In the genomic region with DNA sequence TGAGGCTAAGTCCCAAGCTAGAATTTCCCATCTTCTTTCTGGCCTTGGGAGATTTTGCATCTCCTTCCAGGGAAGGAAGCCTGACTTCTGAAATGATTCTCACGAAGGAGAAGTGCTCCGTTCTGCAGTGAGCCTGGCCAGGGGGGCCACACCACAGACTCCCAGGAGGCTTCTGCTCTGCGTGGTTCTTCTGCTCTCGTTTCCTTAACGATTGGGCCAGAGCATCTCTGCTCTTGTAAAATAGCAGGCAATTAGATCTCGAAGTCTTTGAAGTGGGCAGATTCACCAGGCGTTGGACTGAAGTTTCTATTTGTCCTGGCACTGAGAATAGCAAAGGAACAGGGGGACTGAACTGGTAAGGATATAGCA, we compare ENCODE assay signal across 8 cellular contexts. TPM values are rescaled to one million over a fixed set of nuclear protein-coding genes. Genes with fewer than 3 reads are reported as not detected.
DNase-seq lines count a peak whose midpoint lies in the region; ATAC-seq lines count a peak whose summit lies in the region.
"Had no signal": no experiment of that assay in that cellular context is flagged by ENCODE, and none has a peak within 500 bp of the region (broad histone marks: within the 10 kb centered on the region; RNA-seq: fewer than 3 reads in every experiment).

No MANE protein-coding gene starts in this region.

- peaks cover 12% of the 10 kb centered on the region for H3K36me3 Mint-ChIP-seq in activated CD4-positive, alpha-beta memory T cell treated with anti-CD3 and anti-CD28 coated beads for 36 hours
- H3K36me3 Mint-ChIP-seq in natural killer cell treated with Interleukin-12 subunit alpha and Interleukin-12 subunit beta and Interleukin-15 and Interleukin-18, amount 100 ng/mL, for 72 hours: peaks cover 17% of the 10 kb centered on the region

- POLR2A ChIA-PET in activated CD4-positive, alpha-beta memory T cell treated with anti-CD3 and anti-CD28 coated beads for 36 hours (lab: Charles Lee): interaction anchor here (0.8 to 2.1 kb wide), 7 partner anchors 9 to 134 kb away, joined by 4 to 9 read pairs (median 5); no protein-coding TSS in a partner anchor

- H3K4me1 Mint-ChIP-seq in activated CD4-positive, alpha-beta memory T cell treated with anti-CD3 and anti-CD28 coated beads for 36 hours (ENCODE audit: low read depth): peaks cover 70% of the 10 kb centered on the region
- H3K4me1 Mint-ChIP-seq in natural killer cell treated with Interleukin-12 subunit alpha and Interleukin-12 subunit beta and Interleukin-15 and Interleukin-18, amount 100 ng/mL, for 72 hours (ENCODE audit: low read depth in 2 of 2): peaks cover 62 to 65% of the 10 kb centered on the region in 2 donors

- H3K4me3 Mint-ChIP-seq in activated CD4-positive, alpha-beta memory T cell treated with anti-CD3 and anti-CD28 coated beads for 36 hours: peak overlapping the region; percentile 80
- H3K4me3 Mint-ChIP-seq in natural killer cell treated with Interleukin-12 subunit alpha and Interleukin-12 subunit beta and Interleukin-15 and Interleukin-18, amount 100 ng/mL, for 72 hours: peak overlapping the region; percentile 90

- H3K9me3 Mint-ChIP-seq in activated CD4-positive, alpha-beta memory T cell treated with anti-CD3 and anti-CD28 coated beads for 36 hours: peaks cover 17% of the 10 kb centered on the region
- H3K9me3 Mint-ChIP-seq in natural killer cell treated with Interleukin-12 subunit alpha and Interleukin-12 subunit beta and Interleukin-15 and Interleukin-18, amount 100 ng/mL, for 72 hours: peaks cover 8% of the 10 kb centered on the region

- no peaks in the 10 kb centered on the region for H3K27me3 Mint-ChIP-seq in activated CD4-positive, alpha-beta memory T cell treated with anti-CD3 and anti-CD28 coated beads for 36 hours
- H3K27me3 Mint-ChIP-seq in natural killer cell treated with Interleukin-12 subunit alpha and Interleukin-12 subunit beta and Interleukin-15 and Interleukin-18, amount 100 ng/mL, for 72 hours: no peaks in the 10 kb centered on the region

- intact Hi-C loops in activated CD4-positive, alpha-beta memory T cell treated with anti-CD3 and anti-CD28 coated beads for 36 hours (cut with micrococcal nuclease): loop anchor here (1.0 kb wide), 1 partner anchor 20 kb away; no protein-coding TSS in a partner anchor

- CTCF ChIA-PET in activated CD4-positive, alpha-beta memory T cell treated with anti-CD3 and anti-CD28 coated beads for 36 hours (lab: Charles Lee): interaction anchor here (0.7 to 4.1 kb wide), 15 partner anchors 13 to 207 kb away, joined by 3 to 28 read pairs (median 4); partner anchors contain the start of gene FLVCR2

- ATAC-seq in GM19043 (IDR thresholded peaks at IDR 0.05; ENCODE audit: low read depth, unreplicated experiment) (peak; percentile 53), HG02885 (IDR thresholded peaks at IDR 0.05; ENCODE audit: poor library complexity, unreplicated experiment) (peak; percentile 49), HG03342 (IDR thresholded peaks at IDR 0.05; ENCODE audit: unreplicated experiment) (no peak)
- peak; percentile 2 to 55 for ATAC-seq in natural killer cell treated with Interleukin-12 subunit alpha and Interleukin-12 subunit beta and Interleukin-15 and Interleukin-18, amount 100 ng/mL, for 72 hours

- H3K27ac Mint-ChIP-seq in activated CD4-positive, alpha-beta memory T cell treated with anti-CD3 and anti-CD28 coated beads for 36 hours: peak overlapping the region; percentile 95
- peak overlapping the region; percentile 96 to 99 for H3K27ac Mint-ChIP-seq in natural killer cell treated with Interleukin-12 subunit alpha and Interleukin-12 subunit beta and Interleukin-15 and Interleukin-18, amount 100 ng/mL, for 72 hours

- no peak for DNase-seq in activated CD4-positive, alpha-beta memory T cell treated with anti-CD3 and anti-CD28 coated beads for 36 hours
- DNase-seq in natural killer cell treated with Interleukin-12 subunit alpha and Interleukin-12 subunit beta and Interleukin-15 and Interleukin-18, amount 100 ng/mL, for 72 hours (ENCODE audit: low spot score): no peak
- DNase-seq in mesenteric fat pad (ENCODE audit: low spot score): no peak
- DNase-seq in COR-L47 (lab: John Stamatoyannopoulos, UW): no peak

RNA-seq across cellular contexts. Expression of gene BATF, which starts 6.7 kb away (rescaled TPM):
- 100 to 1,000 TPM; 171 to 182 TPM for total RNA-seq in activated CD4-positive, alpha-beta memory T cell treated with anti-CD3 and anti-CD28 coated beads for 36 hours
- 100 to 1,000 TPM; 219 to 220 TPM for total RNA-seq in natural killer cell treated with Interleukin-12 subunit alpha and Interleukin-12 subunit beta and Interleukin-15 and Interleukin-18, amount 100 ng/mL, for 72 hours
- total RNA-seq in mesenteric fat pad: 8.1 TPM
- total RNA-seq: glomerular endothelial cell had no signal

Comparison
In these comparisons a context has a peak if more than half of its experiments do, and no peak if none do; other contexts are left out.
1. RNA of gene BATF, which starts 6.7 kb away (total RNA-seq): 219 to 220 TPM in natural killer cell treated with Interleukin-12 subunit alpha and Interleukin-12 subunit beta and Interleukin-15 and Interleukin-18, amount 100 ng/mL, for 72 hours and 171 to 182 TPM in activated CD4-positive, alpha-beta memory T cell treated with anti-CD3 and anti-CD28 coated beads for 36 hours; 8.1 TPM in mesenteric fat pad (single experiment); every median in the first group is over 10 times any median in the second.